Comparison of ENCODE assay signal across 10 cellular contexts in genomic region chr13:27442071-27442647, GRCh38. TPM values are rescaled to one million over a fixed set of nuclear protein-coding genes. Genes with fewer than 3 reads are reported as not detected.
DNase-seq lines count a peak whose midpoint lies in the region; ATAC-seq and TF ChIP-seq lines count a peak whose summit lies in the region.
"Had no signal": no experiment of that assay in that cellular context is flagged by ENCODE, and none has a peak within 500 bp of the region (broad histone marks: within the 10 kb centered on the region; RNA-seq: fewer than 3 reads in every experiment).

No MANE protein-coding gene starts in this region.

- POLR2A ChIA-PET in RWPE1 (lab: Yijun Ruan, JAX; ENCODE audit: low non-redundant PET): no interaction called here

- intact Hi-C loops in psoas muscle (cut with DNase I): no loop called here

- H3K36me3 ChIP-seq in psoas muscle (ENCODE audit: insufficient read depth in 1 of 2, low read depth in 1 of 2): peaks cover 0 to 55% of the 10 kb centered on the region in 2 donors

- H3K27me3 ChIP-seq in psoas muscle (ENCODE audit: insufficient read depth in 3 of 3, low read length in 2 of 3): no peaks in the 10 kb centered on the region
- H3K27me3 ChIP-seq: brain microvascular endothelial cell had no signal

- 64 to 86% (median 73%) methylated on average over 15 of the region's 15 CpGs for WGBS in psoas muscle, 3 donors

- no peaks in the 10 kb centered on the region for H3K9me3 Mint-ChIP-seq in central memory CD8-positive, alpha-beta T cell

- no peaks in the 10 kb centered on the region for H3K9me3 ChIP-seq in psoas muscle

- peaks cover 16% of the 10 kb centered on the region for H3K4me1 ChIP-seq in psoas muscle

- peak; percentile 83 for DNase-seq in GDM1 (lab: John Stamatoyannopoulos, UW)
- DNase-seq in SW480 (ENCODE audit: low spot score): peak; percentile 71
- DNase-seq in central memory CD8-positive, alpha-beta T cell (ENCODE audit: low spot score in 2 of 2): no peak
- DNase-seq in psoas muscle: no peak
- no peak for DNase-seq in RWPE1 (ENCODE audit: low spot score)
- DNase-seq in Ammon's horn (ENCODE audit: low spot score): no peak
- no peak for DNase-seq in NCI-H2196 treated with DMSO at 0.1 percent for 48 hours (lab: John Stamatoyannopoulos, UW; ENCODE audit: unreplicated experiment)
- DNase-seq: brain microvascular endothelial cell had no signal

- peak overlapping the region in 11 of 21 experiments; percentile 5 to 70 (median 45) for H3K27ac ChIP-seq in skin epidermis
- H3K27ac ChIP-seq in psoas muscle: no peak overlapping the region
- no peak overlapping the region for H3K27ac ChIP-seq in RWPE1
- H3K27ac ChIP-seq: brain microvascular endothelial cell, KMS-11 had no signal

- no peaks in the 10 kb centered on the region for H3K27me3 Mint-ChIP-seq in central memory CD8-positive, alpha-beta T cell

- no peak for TF ChIP-seq CTCF in psoas muscle (IDR thresholded peaks at IDR 0.05)
- TF ChIP-seq CTCF in RWPE1 (conservative IDR thresholded peaks at IDR 0.05; ENCODE audit: low read depth): no peak

- peak; percentile 21 for ATAC-seq in central memory CD8-positive, alpha-beta T cell (replicated peaks; ENCODE audit: extremely low read depth, poor library complexity, severe bottlenecking)
- no peak for ATAC-seq in psoas muscle

- peaks cover 53% of the 10 kb centered on the region for H3K4me1 Mint-ChIP-seq in central memory CD8-positive, alpha-beta T cell

- H3K4me3 ChIP-seq in skin epidermis (no peak overlapping the region), psoas muscle (no peak overlapping the region)

- peak overlapping the region; percentile 69 for H3K4me3 Mint-ChIP-seq in central memory CD8-positive, alpha-beta T cell

- CTCF ChIA-PET in RWPE1 (lab: Yijun Ruan, JAX): no interaction called here

- H3K27ac Mint-ChIP-seq in central memory CD8-positive, alpha-beta T cell (ENCODE audit: low read depth): peak overlapping the region; percentile 61

- peaks cover 27% of the 10 kb centered on the region for H3K36me3 Mint-ChIP-seq in central memory CD8-positive, alpha-beta T cell (ENCODE audit: insufficient read depth)

RNA-seq across cellular contexts. Expression of gene MTIF3, which starts 8.2 kb away (rescaled TPM):
- total RNA-seq in psoas muscle: 10 to 100 TPM; 48.1 to 72.4 (median 64.9) TPM
- 100 to 1,000 TPM in 2 of 3 donors, 10 to 100 TPM in 1; 84.8 to 166 (median 108) TPM for polyA plus RNA-seq in psoas muscle

RNA-seq across cellular contexts. Expression of gene GTF3A, which starts 17.7 kb away (rescaled TPM):
- total RNA-seq in psoas muscle: 100 to 1,000 TPM; 141 to 201 (median 159) TPM
- 100 to 1,000 TPM; 228 to 285 (median 231) TPM for polyA plus RNA-seq in psoas muscle

Comparison
In these comparisons a context has a peak if more than half of its experiments do, and no peak if none do; other contexts are left out.
1. DNase-seq: peak in GDM1 (single experiment) and SW480 (single experiment); none in central memory CD8-positive, alpha-beta T cell (0 of 2), psoas muscle (0 of 2), RWPE1 (single experiment), Ammon's horn (single experiment) and NCI-H2196 treated with DMSO at 0.1 percent for 48 hours (single experiment).
2. H3K27ac ChIP-seq: peak in skin epidermis (11 of 21); none in psoas muscle (single experiment) and RWPE1 (single experiment).